ENCODE assay signal across 33 cellular contexts in genomic region chr12:12281134-12281533, GRCh38.
"Had no signal": no experiment of that assay in that cellular context is flagged by ENCODE, and none has a peak within 500 bp of the region (broad histone marks: within the 10 kb centered on the region; RNA-seq: fewer than 3 reads in every experiment).

No MANE protein-coding gene starts in this region.

- DNase-seq: activated CD4-positive, alpha-beta memory T cell treated with anti-CD3 and anti-CD28 coated beads for 36 hours; activated CD4-positive, alpha-beta T cell treated with anti-CD3 and anti-CD28 coated beads for 36 hours; activated CD4-positive, alpha-beta T cell treated with anti-CD3 and anti-CD28 coated beads, Interleukin-2, amount 10 ng/mL, durations not matched to agents 24 days and 14 days; activated CD4-positive, CD25-positive, alpha-beta regulatory T cell; activated CD4-positive, CD25-positive, alpha-beta regulatory T cell treated with anti-CD3 and anti-CD28 coated beads, Interleukin-2, amount 50 U/mL, for 72 hours; activated CD8-positive, alpha-beta memory T cell treated with anti-CD3 and anti-CD28 coated beads, Interleukin-2, amount 10 ng/mL, durations not matched to agents 7 days and 5 days; activated CD8-positive, alpha-beta memory T cell treated with anti-CD3 and anti-CD28 coated beads, Interleukin-2, amount 50 U/mL, for 4 hours; activated CD8-positive, alpha-beta T cell treated with anti-CD3 and anti-CD28 coated beads, Interleukin-2, amount 10 ng/mL, durations not matched to agents 7 days and 5 days; activated effector memory CD4-positive, alpha-beta T cell treated with anti-CD3 and anti-CD28 coated beads, Interleukin-2, amount 50 U/mL, for 16 hours; activated naive CD4-positive, alpha-beta T cell treated with anti-CD3 and anti-CD28 coated beads for 36 hours; activated naive CD8-positive, alpha-beta T cell treated with anti-CD3 and anti-CD28 coated beads for 36 hours; activated naive CD8-positive, alpha-beta T cell treated with anti-CD3 and anti-CD28 coated beads, Interleukin-2, amount 50 U/mL, for 24 hours; activated T-cell treated with anti-CD3 and anti-CD28 coated beads, Interleukin-2, amount 50 U/mL, for 1 hour; activated T-cell treated with anti-CD3 and anti-CD28 coated beads, Interleukin-2, amount 50 U/mL, for 48 hours; adrenal gland; amygdala; aorta; body of pancreas; caudate nucleus; cortex of kidney; dermis blood vessel endothelial cell; effector CD4-positive, alpha-beta T cell; effector memory CD8-positive, alpha-beta T cell; esophagus squamous epithelium; foreskin melanocyte; heart right ventricle; T-helper 17 cell; T1000; WERI-Rb-1 had no signal

- H3K27me3 ChIP-seq: adrenal gland, body of pancreas, gastroesophageal sphincter, heart right ventricle had no signal

- H3K27ac ChIP-seq: adrenal gland, body of pancreas, epithelial cell of prostate, esophagus squamous epithelium, gastroesophageal sphincter, heart right ventricle, WERI-Rb-1 had no signal

- FAIRE-seq: colon, endothelial cell of umbilical vein had no signal

- ATAC-seq: activated CD4-positive, alpha-beta T cell treated with anti-CD3 and anti-CD28 coated beads for 36 hours; activated CD8-positive, alpha-beta memory T cell treated with anti-CD3 and anti-CD28 coated beads, Interleukin-2, amount 10 ng/mL, durations not matched to agents 7 days and 5 days; activated CD8-positive, alpha-beta T cell treated with anti-CD3 and anti-CD28 coated beads, Interleukin-2, amount 10 ng/mL, durations not matched to agents 7 days and 5 days; activated naive CD8-positive, alpha-beta T cell treated with anti-CD3 and anti-CD28 coated beads, Interleukin-2, amount 50 U/mL, for 24 hours; body of pancreas; effector memory CD8-positive, alpha-beta T cell; gastroesophageal sphincter; heart right ventricle; T-helper 17 cell had no signal

- H3K36me3 ChIP-seq: adrenal gland, esophagus squamous epithelium, gastroesophageal sphincter, heart right ventricle, WERI-Rb-1 had no signal

- H3K4me1 ChIP-seq: gastroesophageal sphincter had no signal

- H3K4me3 ChIP-seq: adrenal gland, body of pancreas, esophagus squamous epithelium, gastroesophageal sphincter, heart right ventricle had no signal

- H3K9me3 ChIP-seq: adrenal gland, body of pancreas, esophagus squamous epithelium had no signal
